ENCODE assay signal across 20 cellular contexts in genomic region chr7:107206136-107206535, GRCh38.
"Had no signal": no experiment of that assay in that cellular context is flagged by ENCODE, and none has a peak within 500 bp of the region (broad histone marks: within the 10 kb centered on the region; RNA-seq: fewer than 3 reads in every experiment).

No MANE protein-coding gene starts in this region.

- H3K4me2 ChIP-seq: hepatocyte had no signal

- H2AFZ ChIP-seq: hepatocyte had no signal

- ATAC-seq: foreskin keratinocyte; left cardiac atrium; left ventricle myocardium superior; naive thymus-derived CD8-positive, alpha-beta T cell; sciatic nerve; stimulated activated naive B cell treated with anti-CD40 and anti-IgM and Interleukin-4, amounts not matched to agents 10 μg/mL and 1 μg/mL and 100 μg/mL, for 72 hours; stimulated activated naive CD8-positive, alpha-beta T cell treated with anti-CD3 and anti-CD28 coated beads, Interleukin-15, amount 100 ng/mL, for 72 hours had no signal

- H3K4me1 Mint-ChIP-seq: stimulated activated naive CD8-positive, alpha-beta T cell treated with anti-CD3 and anti-CD28 coated beads, Interleukin-15, amount 100 ng/mL, for 72 hours had no signal

- H3K27me3 Mint-ChIP-seq: dendritic cell treated with granulocyte-macrophage colony-stimulating factor and Interleukin-4, amounts not matched to agents 40 ng/mL and 50 ng/mL, for 4 days; naive thymus-derived CD8-positive, alpha-beta T cell; stimulated activated naive B cell treated with anti-CD40 and anti-IgM and Interleukin-4, amounts not matched to agents 10 μg/mL and 1 μg/mL and 100 μg/mL, for 72 hours; stimulated activated naive CD8-positive, alpha-beta T cell treated with anti-CD3 and anti-CD28 coated beads, Interleukin-15, amount 100 ng/mL, for 72 hours had no signal

- H3K9me3 ChIP-seq: testis, tibial nerve had no signal

- H3K4me3 Mint-ChIP-seq: dendritic cell treated with granulocyte-macrophage colony-stimulating factor and Interleukin-4, amounts not matched to agents 40 ng/mL and 50 ng/mL, for 4 days; endodermal cell; naive thymus-derived CD8-positive, alpha-beta T cell; stimulated activated naive B cell treated with anti-CD40 and anti-IgM and Interleukin-4, amounts not matched to agents 10 μg/mL and 1 μg/mL and 100 μg/mL, for 72 hours; stimulated activated naive CD8-positive, alpha-beta T cell treated with anti-CD3 and anti-CD28 coated beads, Interleukin-15, amount 100 ng/mL, for 72 hours had no signal

- H3K79me2 ChIP-seq: hepatocyte had no signal

- H3K4me1 ChIP-seq: foreskin keratinocyte, testis had no signal

- H3K4me3 ChIP-seq: hepatocyte, lung, skin epidermis, testis, tibial nerve had no signal

- H3K27ac Mint-ChIP-seq: dendritic cell treated with granulocyte-macrophage colony-stimulating factor and Interleukin-4, amounts not matched to agents 40 ng/mL and 50 ng/mL, for 4 days; stimulated activated naive B cell treated with anti-CD40 and anti-IgM and Interleukin-4, amounts not matched to agents 10 μg/mL and 1 μg/mL and 100 μg/mL, for 72 hours had no signal

- DNase-seq: effector CD4-positive, alpha-beta T cell; erythroblast; foreskin keratinocyte; kidney; left cardiac atrium; left ventricle myocardium superior; naive thymus-derived CD8-positive, alpha-beta T cell; posterior cingulate gyrus; stimulated activated CD4-positive, alpha-beta T cell treated with anti-CD3 and anti-CD28 coated beads, Interleukin-2, amount 100 ng/mL, for 24 hours; stimulated activated CD4-positive, alpha-beta T cell treated with anti-CD3 and anti-CD28 coated beads, Interleukin-4, amount 100 ng/mL, for 4 hours; stimulated activated naive B cell treated with anti-CD40 and anti-IgM and Interleukin-4, amounts not matched to agents 10 μg/mL and 1 μg/mL and 100 μg/mL, for 72 hours; stimulated activated naive CD8-positive, alpha-beta T cell treated with anti-CD3 and anti-CD28 coated beads, Interleukin-15, amount 100 ng/mL, for 72 hours; testis had no signal

- H3K27ac ChIP-seq: foreskin keratinocyte, hepatocyte, testis, tibial nerve had no signal

- H3K27me3 ChIP-seq: foreskin keratinocyte, hepatocyte, testis, tibial nerve had no signal
